Comparison of ENCODE assay signal across 32 cellular contexts in the genomic region with DNA sequence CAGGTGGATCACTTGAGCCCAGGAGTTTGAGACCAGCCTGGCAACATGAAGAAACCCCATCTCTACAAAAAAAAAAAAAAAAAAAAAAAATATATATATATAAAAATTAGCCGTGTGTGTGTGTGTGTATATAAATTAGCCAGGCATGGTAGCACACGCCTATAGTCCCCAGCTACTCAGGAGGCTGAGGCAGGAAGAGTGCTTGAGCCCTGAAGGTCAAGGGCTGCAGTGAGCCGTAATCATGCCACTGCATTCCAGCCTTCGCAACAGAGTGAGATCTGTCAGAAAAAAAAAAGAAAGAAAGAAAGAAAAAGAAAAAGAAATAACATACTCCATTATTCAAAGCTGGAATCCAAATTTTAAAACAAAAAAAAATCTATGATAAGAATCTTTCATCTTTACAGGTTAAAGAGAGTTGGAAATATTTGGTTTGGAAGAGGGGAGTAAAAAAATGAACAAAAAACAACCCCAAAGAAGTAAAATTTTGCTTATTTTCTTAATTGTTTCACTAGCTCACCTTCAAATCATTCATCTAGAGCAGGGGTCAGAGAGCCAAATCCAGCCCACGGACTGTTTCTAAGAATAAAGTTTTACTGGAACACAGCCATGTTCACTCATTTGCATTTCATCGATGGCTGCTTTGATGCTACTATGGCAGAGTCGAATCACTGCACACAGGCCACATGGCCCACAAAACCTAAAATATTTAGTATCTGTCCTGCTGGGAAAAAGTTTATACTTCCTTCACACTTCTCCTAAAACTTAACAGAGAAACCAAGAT.
"Had no signal": no experiment of that assay in that cellular context is flagged by ENCODE, and none has a peak within 500 bp of the region (broad histone marks: within the 10 kb centered on the region; RNA-seq: fewer than 3 reads in every experiment).

No MANE protein-coding gene starts in this region.

- DNase-seq: activated CD4-positive, alpha-beta T cell treated with anti-CD3 and anti-CD28 coated beads for 48 hours; activated CD4-positive, alpha-beta T cell treated with anti-CD3 and anti-CD28 coated beads, Interleukin-2, amount 50 U/mL, for 48 hours; activated CD8-positive, alpha-beta memory T cell treated with anti-CD3 and anti-CD28 coated beads for 24 hours; activated effector memory CD4-positive, alpha-beta T cell treated with Interleukin-2 at 50 U/mL for 16 hours; activated naive CD4-positive, alpha-beta T cell treated with Interleukin-2 at 50 U/mL for 16 hours; activated naive CD8-positive, alpha-beta T cell treated with anti-CD3 and anti-CD28 coated beads for 36 hours; brain microvascular endothelial cell; caudate nucleus; effector CD4-positive, alpha-beta T cell; esophagus squamous epithelium; gastrocnemius medialis; glutamatergic neuron; hippocampal formation; left colon; lower lobe of right lung; mesenchymal stem cell; posterior cingulate gyrus; right lobe of liver; stimulated activated CD4-positive, alpha-beta T cell treated with anti-CD3 and anti-CD28 coated beads, Interleukin-12 subunit alpha, Interleukin-12 subunit beta, amount 100 ng/mL, for 4 hours; stimulated activated CD4-positive, alpha-beta T cell treated with anti-CD3 and anti-CD28 coated beads, Interleukin-4, amount 100 ng/mL, for 1 hour; stimulated activated naive CD8-positive, alpha-beta T cell treated with anti-CD3 and anti-CD28 coated beads, Interleukin-15, Interleukin-2, amounts not matched to agents 100 U/mL and 50 U/mL, for 24 hours; substantia nigra; T-helper 9 cell; upper lobe of left lung had no signal

- H3K27ac ChIP-seq: adrenal gland, ascending aorta, brain microvascular endothelial cell, epithelial cell of prostate, esophagus squamous epithelium, gastrocnemius medialis, lower lobe of right lung, right lobe of liver, skin epidermis, upper lobe of left lung, vagina, VCaP had no signal

- ATAC-seq: activated CD4-positive, CD25-positive, alpha-beta regulatory T cell treated with anti-CD3 and anti-CD28 coated beads, Interleukin-2, amount 50 U/mL, for 24 hours; gastrocnemius medialis; left colon; lower lobe of right lung; natural killer cell treated with Interleukin-12 subunit alpha and Interleukin-12 subunit beta and Interleukin-15 and Interleukin-18, amount 100 ng/mL, for 72 hours; right lobe of liver; stimulated activated naive CD8-positive, alpha-beta T cell treated with anti-CD3 and anti-CD28 coated beads, Interleukin-15, Interleukin-2, amounts not matched to agents 100 U/mL and 50 U/mL, for 24 hours had no signal

- H3K4me3 ChIP-seq: adrenal gland, ascending aorta, esophagus squamous epithelium, gastrocnemius medialis, lower lobe of right lung, right lobe of liver, skin epidermis, upper lobe of left lung, vagina had no signal

- H3K9me3 ChIP-seq: adrenal gland, ascending aorta, esophagus squamous epithelium, gastrocnemius medialis, lower lobe of right lung, right lobe of liver, upper lobe of left lung, vagina had no signal

- H3K27me3 ChIP-seq: adrenal gland, ascending aorta, brain microvascular endothelial cell, esophagus squamous epithelium, gastrocnemius medialis, right lobe of liver, upper lobe of left lung, vagina had no signal

- H3K4me1 ChIP-seq: ascending aorta, esophagus squamous epithelium, lower lobe of right lung, right lobe of liver, upper lobe of left lung had no signal
